1 cellular context compared by ENCODE assay signal in the genomic region with DNA sequence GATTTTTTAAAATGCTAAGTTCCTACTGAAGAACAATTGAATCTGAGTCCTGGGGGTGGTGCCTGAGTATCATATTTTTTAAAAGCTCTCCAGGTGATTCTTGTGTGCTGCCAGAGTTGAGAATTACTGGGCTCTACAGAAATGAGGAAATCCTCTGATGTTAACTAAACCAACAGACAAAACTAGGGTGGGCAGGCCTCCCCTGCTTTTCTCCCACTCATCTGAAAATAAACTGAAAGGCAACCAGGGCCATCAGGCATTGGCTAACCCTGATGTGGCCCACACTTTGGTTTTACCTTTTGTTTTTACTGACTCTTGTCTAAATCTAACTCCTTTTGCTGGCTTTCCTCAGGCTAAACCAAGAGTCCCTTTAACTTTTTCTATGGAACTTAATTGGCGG.
TF ChIP-seq lines count a peak whose summit lies in the region.

No MANE protein-coding gene starts in this region.

TF ChIP-seq in GM23338, 12 proteins besides CTCF, POLR2A, EP300 and RAD21 (continued from another document):
- no peak for TF ChIP-seq EZH2phosphoT487 (IDR thresholded peaks at IDR 0.05; ENCODE audit: unreplicated experiment)
- TF ChIP-seq CREB1 (CRISPR knock-in tag; IDR thresholded peaks at IDR 0.05; ENCODE audit: low read depth), result no peak
